8 cellular contexts compared by ENCODE assay signal in genomic region chr20:50815162-50815989, GRCh38. TPM values are rescaled to one million over a fixed set of nuclear protein-coding genes. Genes with fewer than 3 reads are reported as not detected.
DNase-seq lines count a peak whose midpoint lies in the region; ATAC-seq and TF ChIP-seq lines count a peak whose summit lies in the region.

No MANE protein-coding gene starts in this region.

- 63% methylated on average over 15 of the region's 15 CpGs for WGBS in right cardiac atrium

- H4K20me1 ChIP-seq in PC-9 (ENCODE audit: insufficient read depth): no peaks in the 10 kb centered on the region

- peaks cover 47% of the 10 kb centered on the region for H3K4me1 Mint-ChIP-seq in HFFc6 (ENCODE audit: low read depth)
- peaks cover 26 to 37% of the 10 kb centered on the region in 2 donors for H3K4me1 Mint-ChIP-seq in immature natural killer cell

- H3K36me3 Mint-ChIP-seq in HFFc6 (ENCODE audit: low read depth) (peaks cover 18% of the 10 kb centered on the region), immature natural killer cell (peaks cover 5 to 10% (median 8%) of the 10 kb centered on the region in 3 donors)

- no peak for ATAC-seq in right cardiac atrium

- H3K79me2 ChIP-seq in PC-9 (ENCODE audit: low read depth): no peaks in the 10 kb centered on the region

- no peaks in the 10 kb centered on the region for H3K9me2 ChIP-seq in PC-9 (ENCODE audit: insufficient read depth)

- H3K9me3 Mint-ChIP-seq in HFFc6 (no peaks in the 10 kb centered on the region), immature natural killer cell (no peaks in the 10 kb centered on the region)

- in situ Hi-C loops in GM13976 (cut with MboI; ENCODE audit: low sequenced_read_pairs, unreplicated experiment): loop anchor here (10.0 kb wide), 1 partner anchor 119 kb away; the partner anchor contains the start of gene ADNP

- H3K27ac ChIP-seq in PC-9 (no peak overlapping the region; the same call in 1 of the 2 replicates), right cardiac atrium (ENCODE audit: low read length) (no peak overlapping the region)

- H3K27me3 Mint-ChIP-seq in HFFc6 (ENCODE audit: insufficient read depth) (no peaks in the 10 kb centered on the region; the same call in 1 of the 2 replicates), immature natural killer cell (ENCODE audit: low read depth in 3 of 3) (peaks cover 5 to 13% (median 11%) of the 10 kb centered on the region in 3 donors)

- no TSS peak for BruUV-seq in PC-9 (replicated peaks; lab: Mats Ljungman, UMichigan)

- H2AFZ ChIP-seq in PC-9: no peak overlapping the region

- intact Hi-C loops in PC-9 (cut with micrococcal nuclease; ENCODE audit: unreplicated experiment) (loop anchor here (5.0 to 10.0 kb wide), 2 partner anchors 87 to 1559 kb away; no protein-coding TSS in a partner anchor), right cardiac atrium (cut with DNase I) (loop anchor here in 1 of 4 donors (10.0 kb wide), 1 partner anchor 109 kb away; no protein-coding TSS in a partner anchor)

- DNase-seq in HFFc6 (peak; percentile 74), PC-9 (peak; percentile 46 to 53), immature natural killer cell (no peak), NCI-H1694 (lab: John Stamatoyannopoulos, UW) (no peak), right cardiac atrium (no peak), GM13976 (ENCODE audit: low spot score) (no peak)
- no peak for DNase-seq in effector CD4-positive, alpha-beta T cell

- TF ChIP-seq CTCF in GM12875 (IDR thresholded peaks at IDR 0.05; ENCODE audit: borderline replicate concordance, insufficient read depth, low read depth, low read length): no peak
- no peak for TF ChIP-seq CTCF in HFFc6 (IDR thresholded peaks at IDR 0.05)
- no peak for TF ChIP-seq CTCF in PC-9 (conservative IDR thresholded peaks at IDR 0.05)
- TF ChIP-seq CTCF in GM13976 (IDR thresholded peaks at IDR 0.05; ENCODE audit: borderline replicate concordance, control extremely low read depth, extremely low read depth, insufficient read depth, missing control alignments): no peak

- CTCF ChIA-PET in PC-9 (lab: Charles Lee): interaction anchor here (0.9 kb wide), 1 partner anchor 22 kb away, joined by 9 read pairs; no protein-coding TSS in a partner anchor

- peak overlapping the region; percentile 80 for H3K4me3 Mint-ChIP-seq in HFFc6
- peak overlapping the region in 3 of 5 donors; percentile 8 to 27 (median 20) for H3K4me3 Mint-ChIP-seq in immature natural killer cell

- H3K27me3 ChIP-seq in PC-9 (ENCODE audit: insufficient read depth, low read depth) (no peaks in the 10 kb centered on the region), right cardiac atrium (ENCODE audit: control insufficient read depth, insufficient read depth) (no peaks in the 10 kb centered on the region)

- POLR2A ChIA-PET in PC-9 (lab: Charles Lee; ENCODE audit: unreplicated experiment): no interaction called here

- no peak overlapping the region for H3K4me2 ChIP-seq in PC-9

- H3F3A ChIP-seq in PC-9 (ENCODE audit: insufficient read depth, low read depth): peaks cover 14% of the 10 kb centered on the region; the same call in 1 of the 2 replicates

- peak overlapping the region; percentile 30 for H3K4me3 ChIP-seq in GM12875 (ENCODE audit: low read depth, low read length)
- no peak overlapping the region for H3K4me3 ChIP-seq in PC-9
- H3K4me3 ChIP-seq in right cardiac atrium (ENCODE audit: low read length): no peak overlapping the region

- H3K4me1 ChIP-seq in PC-9 (replicated peaks; ENCODE audit: insufficient read depth) (0 out of 2 replicates have a peak, but pooled peaks cover 7% of the 10 kb centered on the region), right cardiac atrium (ENCODE audit: control insufficient read depth, insufficient read depth, low read length) (no peaks in the 10 kb centered on the region)

- peak overlapping the region; percentile 85 for H3K27ac Mint-ChIP-seq in HFFc6
- peak overlapping the region in 4 of 6 donors; percentile 31 to 73 (median 54) for H3K27ac Mint-ChIP-seq in immature natural killer cell

- H3K9me3 ChIP-seq in PC-9 (ENCODE audit: insufficient read depth, low read depth) (no peaks in the 10 kb centered on the region), right cardiac atrium (ENCODE audit: control insufficient read depth, low read length) (no peaks in the 10 kb centered on the region)

- H3K36me3 ChIP-seq in PC-9 (ENCODE audit: low read depth): no peaks in the 10 kb centered on the region

RNA-seq across cellular contexts. Expression of gene BCAS4, which starts 20.5 kb away (rescaled TPM):
- total RNA-seq in HFFc6 (2021; fragmentation: NEBNext Ultra II Directional; extraction: Animal tissue kit (Norgen Biotek cat#: 25700)): 10 to 100 TPM; 19.8 to 23.5 (median 21.7) TPM
- 7.6 and 12.4 TPM in 2 replicates for total RNA-seq in PC-9 (2021)
- polyA plus RNA-seq in immature natural killer cell: 10 to 100 TPM; 19.1 to 29.1 (median 24.1) TPM
- total RNA-seq in right cardiac atrium: 1 to 10 TPM; 1.6 to 3.5 (median 2.2) TPM
- polyA plus RNA-seq in right cardiac atrium: 2.4 TPM

Comparison
In these comparisons a context has a peak if more than half of its experiments do, and no peak if none do; other contexts are left out.
1. DNase-seq: peak in HFFc6 (single experiment) and PC-9 (2 of 2); none in immature natural killer cell (0 of 3), NCI-H1694 (single experiment), effector CD4-positive, alpha-beta T cell (single experiment), right cardiac atrium (0 of 3) and GM13976 (single experiment).